Comparison of ENCODE assay signal across 26 cellular contexts in the genomic region with DNA sequence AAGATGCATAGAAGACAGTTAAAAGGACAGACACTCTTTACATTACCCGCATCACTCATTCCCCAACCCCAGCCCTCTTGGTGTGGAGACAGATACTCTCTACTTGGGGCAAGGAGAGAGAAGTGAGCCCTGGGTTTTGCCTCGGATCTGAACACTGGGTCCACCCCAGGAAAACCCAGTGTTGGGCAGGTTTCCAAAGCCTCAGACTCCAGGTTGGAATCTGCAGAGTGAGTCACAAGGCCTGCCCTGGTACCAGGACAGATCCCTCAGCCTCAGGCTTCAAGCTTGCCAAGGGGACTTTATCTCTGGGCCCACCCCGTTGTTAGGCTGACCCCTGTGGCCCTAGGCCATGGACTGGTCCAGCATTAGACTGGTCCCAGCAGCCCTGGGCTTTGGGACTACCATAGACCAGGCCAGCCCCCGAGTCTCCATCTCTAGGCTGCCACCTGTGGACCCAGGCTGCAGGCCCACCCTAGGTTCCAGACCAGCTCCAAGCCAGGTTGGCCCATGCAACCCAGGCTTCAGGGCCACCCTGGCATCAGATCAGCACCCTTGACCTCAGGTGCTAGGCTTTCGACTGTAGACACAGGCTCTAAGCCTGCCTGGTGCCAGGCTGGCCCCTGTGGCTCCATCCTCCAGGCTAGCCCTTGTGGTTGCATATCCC.
DNase-seq lines count a peak whose midpoint lies in the region; ATAC-seq, FAIRE-seq and TF ChIP-seq lines count a peak whose summit lies in the region.
"Had no signal": no experiment of that assay in that cellular context is flagged by ENCODE, and none has a peak within 500 bp of the region (broad histone marks: within the 10 kb centered on the region; RNA-seq: fewer than 3 reads in every experiment).

No MANE protein-coding gene starts in this region.

- H3K27me3 Mint-ChIP-seq in stimulated activated naive CD8-positive, alpha-beta T cell treated with anti-CD3 and anti-CD28 coated beads, Interleukin-15, amount 100 ng/mL, for 72 hours, result no peaks in the 10 kb centered on the region
- H3K27me3 Mint-ChIP-seq in astrocyte (ENCODE audit: low read depth, unreplicated experiment), result no peaks in the 10 kb centered on the region
- H3K27me3 Mint-ChIP-seq: natural killer cell treated with Interleukin-12 subunit alpha and Interleukin-12 subunit beta and Interleukin-15 and Interleukin-18, amount 100 ng/mL, for 72 hours had no signal

- no peaks in the 10 kb centered on the region for H3K4me1 Mint-ChIP-seq in stimulated activated naive CD8-positive, alpha-beta T cell treated with anti-CD3 and anti-CD28 coated beads, Interleukin-15, amount 100 ng/mL, for 72 hours
- H3K4me1 Mint-ChIP-seq in astrocyte (ENCODE audit: low read depth, unreplicated experiment), result peaks cover 4% of the 10 kb centered on the region

- peaks cover 6 to 17% of the 10 kb centered on the region in 2 donors for H3K9me3 Mint-ChIP-seq in stimulated activated naive CD8-positive, alpha-beta T cell treated with anti-CD3 and anti-CD28 coated beads, Interleukin-15, amount 100 ng/mL, for 72 hours
- H3K9me3 Mint-ChIP-seq in astrocyte (ENCODE audit: unreplicated experiment), result peaks cover 4% of the 10 kb centered on the region

- no peak overlapping the region for H3K27ac Mint-ChIP-seq in stimulated activated naive CD8-positive, alpha-beta T cell treated with anti-CD3 and anti-CD28 coated beads, Interleukin-15, amount 100 ng/mL, for 72 hours
- H3K27ac Mint-ChIP-seq in astrocyte (ENCODE audit: unreplicated experiment), result no peak overlapping the region
- H3K27ac Mint-ChIP-seq: activated naive CD4-positive, alpha-beta T cell treated with anti-CD3 and anti-CD28 coated beads for 36 hours; activated T-cell treated with anti-CD3 and anti-CD28 coated beads, Interleukin-2, amount 50 U/mL, for 72 hours; natural killer cell treated with Interleukin-12 subunit alpha and Interleukin-12 subunit beta and Interleukin-15 and Interleukin-18, amount 100 ng/mL, for 72 hours had no signal

- no peak overlapping the region for H3K27ac ChIP-seq in astrocyte (ENCODE audit: low read depth, low read length)
- H3K27ac ChIP-seq in aorta (ENCODE audit: low read depth in 1 of 2, low read length in 2 of 2), result no peak overlapping the region
- H3K27ac ChIP-seq: A549, left lung, pancreas, right lobe of liver, SJCRH30 had no signal

- H3K4me2 ChIP-seq in astrocyte (ENCODE audit: low read length), result no peak overlapping the region
- H3K4me2 ChIP-seq: A549 had no signal

- H3K4me3 Mint-ChIP-seq in stimulated activated naive CD8-positive, alpha-beta T cell treated with anti-CD3 and anti-CD28 coated beads, Interleukin-15, amount 100 ng/mL, for 72 hours, result no peak overlapping the region
- H3K4me3 Mint-ChIP-seq in astrocyte (ENCODE audit: unreplicated experiment), result no peak overlapping the region
- H3K4me3 Mint-ChIP-seq: activated naive CD4-positive, alpha-beta T cell treated with anti-CD3 and anti-CD28 coated beads for 36 hours; activated T-cell treated with anti-CD3 and anti-CD28 coated beads, Interleukin-2, amount 50 U/mL, for 72 hours; natural killer cell treated with Interleukin-12 subunit alpha and Interleukin-12 subunit beta and Interleukin-15 and Interleukin-18, amount 100 ng/mL, for 72 hours had no signal

- H3K9ac ChIP-seq in astrocyte (ENCODE audit: low read length), result no peak overlapping the region

- no peaks in the 10 kb centered on the region for H3K9me3 ChIP-seq in astrocyte (ENCODE audit: insufficient read depth, low read depth, low read length)
- no peaks in the 10 kb centered on the region for H3K9me3 ChIP-seq in aorta (ENCODE audit: control insufficient read depth, low read length)
- H3K9me3 ChIP-seq: pancreas had no signal

- no peaks in the 10 kb centered on the region for H3K79me2 ChIP-seq in astrocyte (ENCODE audit: insufficient read depth, low read length)

- no peak for FAIRE-seq in astrocyte (lab: Jason Lieb, UNC)
- FAIRE-seq: A549, GM18507, pancreas had no signal

- peak; percentile 23 for ATAC-seq in stimulated activated naive CD8-positive, alpha-beta T cell treated with anti-CD3 and anti-CD28 coated beads, Interleukin-15, Interleukin-2, amounts not matched to agents 100 U/mL and 50 U/mL, for 24 hours
- no peak for ATAC-seq in stimulated activated naive CD8-positive, alpha-beta T cell treated with anti-CD3 and anti-CD28 coated beads, Interleukin-15, amount 100 ng/mL, for 72 hours
- ATAC-seq in aorta (ENCODE audit: low FRiP score) (peak; percentile 38), GM21360 (IDR thresholded peaks at IDR 0.05; ENCODE audit: unreplicated experiment) (no peak)
- ATAC-seq: A549; activated T-cell treated with anti-CD3 and anti-CD28 coated beads, Interleukin-2, amount 50 U/mL, for 72 hours; left lung; pancreas had no signal

- peaks cover 8% of the 10 kb centered on the region for H3K4me1 ChIP-seq in astrocyte (ENCODE audit: insufficient read depth, low read length)
- no peaks in the 10 kb centered on the region for H3K4me1 ChIP-seq in aorta (ENCODE audit: control insufficient read depth in 1 of 2, insufficient read depth in 2 of 2, low read length in 2 of 2)
- H3K4me1 ChIP-seq: left lung, pancreas, right lobe of liver, SJCRH30 had no signal

- no peak for TF ChIP-seq CTCF in astrocyte (IDR thresholded peaks at IDR 0.05; ENCODE audit: insufficient read depth, low read depth, low read length)

- no peaks in the 10 kb centered on the region for H4K20me1 ChIP-seq in astrocyte (ENCODE audit: insufficient read depth, low read length)

- peaks cover 4% of the 10 kb centered on the region for H3K36me3 Mint-ChIP-seq in astrocyte (ENCODE audit: low read depth, unreplicated experiment)

- no peaks in the 10 kb centered on the region for H3K27me3 ChIP-seq in astrocyte (ENCODE audit: insufficient read depth, low read length)
- H3K27me3 ChIP-seq in aorta (ENCODE audit: control insufficient read depth in 1 of 2, insufficient read depth in 2 of 2, low read length in 1 of 2), result no peaks in the 10 kb centered on the region
- H3K27me3 ChIP-seq: left lung, pancreas, right lobe of liver, SJCRH30 had no signal

- DNase-seq in stimulated activated naive CD8-positive, alpha-beta T cell treated with anti-CD3 and anti-CD28 coated beads, Interleukin-15, Interleukin-2, amounts not matched to agents 100 U/mL and 50 U/mL, for 24 hours, result no peak
- no peak for DNase-seq in stimulated activated naive CD8-positive, alpha-beta T cell treated with anti-CD3 and anti-CD28 coated beads, Interleukin-15, amount 100 ng/mL, for 72 hours
- DNase-seq in astrocyte (ENCODE audit: low read depth) (peak; percentile 48), hepatic stellate cell (ENCODE audit: low spot score) (peak; percentile 21), aorta (no peak), DMS153 treated with DMSO at 0.1 percent for 48 hours (lab: John Stamatoyannopoulos, UW; ENCODE audit: unreplicated experiment) (no peak)
- no peak for DNase-seq in activated CD8-positive, alpha-beta memory T cell treated with anti-CD3 and anti-CD28 coated beads, Interleukin-2, amount 50 U/mL, for 4 hours
- DNase-seq: activated CD4-positive, alpha-beta T cell treated with anti-CD3 and anti-CD28 coated beads for 4 hours; activated naive CD4-positive, alpha-beta T cell treated with anti-CD3 and anti-CD28 coated beads for 36 hours; activated T-cell treated with anti-CD3 and anti-CD28 coated beads, Interleukin-2, amount 50 U/mL, for 72 hours; anterior cingulate cortex; C1 segment of cervical spinal cord; effector CD8-positive, alpha-beta T cell; left lung; NCI-H1092 treated with DMSO at 0.1 percent for 48 hours; NCI-H2081; NCI-H510A; right lobe of liver; SJCRH30; stimulated activated CD4-positive, alpha-beta T cell treated with anti-CD3 and anti-CD28 coated beads, Interleukin-15, amount 100 ng/mL, for 24 hours; stimulated activated CD8-positive, alpha-beta memory T cell treated with anti-CD3 and anti-CD28 coated beads, Interleukin-4, amount 100 ng/mL, for 48 hours had no signal

- intact Hi-C loops in aorta (cut with DNase I), result no loop called here

- H2AFZ ChIP-seq in astrocyte (ENCODE audit: low read depth, low read length), result no peak overlapping the region

- WGBS in aorta, 2 donors, result 73 to 77% methylated on average over 5 of the region's 5 CpGs

- H3K4me3 ChIP-seq in astrocyte (ENCODE audit: insufficient read depth, low read depth, low read length) (no peak overlapping the region), aorta (ENCODE audit: low read length in 2 of 2) (no peak overlapping the region)
- H3K4me3 ChIP-seq: A549, left lung, pancreas, right lobe of liver, SJCRH30 had no signal

- H3K36me3 ChIP-seq in astrocyte (ENCODE audit: insufficient read depth, low read length) (no peaks in the 10 kb centered on the region), aorta (ENCODE audit: control insufficient read depth in 1 of 2, insufficient read depth in 2 of 2, low read length in 1 of 2) (no peaks in the 10 kb centered on the region)
- H3K36me3 ChIP-seq: left lung, pancreas, right lobe of liver, SJCRH30 had no signal

Comparison
In these comparisons a context has a peak if more than half of its experiments do, and no peak if none do; other contexts are left out.
1. ATAC-seq: peak in stimulated activated naive CD8-positive, alpha-beta T cell treated with anti-CD3 and anti-CD28 coated beads, Interleukin-15, Interleukin-2, amounts not matched to agents 100 U/mL and 50 U/mL, for 24 hours (single experiment) and aorta (single experiment); none in stimulated activated naive CD8-positive, alpha-beta T cell treated with anti-CD3 and anti-CD28 coated beads, Interleukin-15, amount 100 ng/mL, for 72 hours (single experiment) and GM21360 (single experiment).
2. DNase-seq: peak in astrocyte (single experiment) and hepatic stellate cell (single experiment); none in stimulated activated naive CD8-positive, alpha-beta T cell treated with anti-CD3 and anti-CD28 coated beads, Interleukin-15, Interleukin-2, amounts not matched to agents 100 U/mL and 50 U/mL, for 24 hours (single experiment), stimulated activated naive CD8-positive, alpha-beta T cell treated with anti-CD3 and anti-CD28 coated beads, Interleukin-15, amount 100 ng/mL, for 72 hours (0 of 2), aorta (0 of 2), DMS153 treated with DMSO at 0.1 percent for 48 hours (single experiment) and activated CD8-positive, alpha-beta memory T cell treated with anti-CD3 and anti-CD28 coated beads, Interleukin-2, amount 50 U/mL, for 4 hours (single experiment).